11 cellular contexts compared by ENCODE assay signal in genomic region chr11:112320668-112321067, GRCh38.
DNase-seq lines count a peak whose midpoint lies in the region; ATAC-seq, FAIRE-seq and TF ChIP-seq lines count a peak whose summit lies in the region.
"Had no signal": no experiment of that assay in that cellular context is flagged by ENCODE, and none has a peak within 500 bp of the region (broad histone marks: within the 10 kb centered on the region; RNA-seq: fewer than 3 reads in every experiment).

No MANE protein-coding gene starts in this region.

- TF ChIP-seq POLR2A in GM12892 (IDR thresholded peaks at IDR 0.05; ENCODE audit: low read depth, low read length): no peak

- H3K27ac ChIP-seq in colonic mucosa (no peak overlapping the region), lower lobe of right lung (peak overlapping the region; percentile 56)
- H3K27ac ChIP-seq: BLaER1 treated with 17β-estradiol and CSF1 and Interleukin-3, amounts not matched to agents 10 nM and 100 nM had no signal

- H3K4me3 ChIP-seq in AG04449 (ENCODE audit: low read depth, low read length) (no peak overlapping the region), colonic mucosa (no peak overlapping the region), lower lobe of right lung (no peak overlapping the region)
- H3K4me3 ChIP-seq: BLaER1 treated with 17β-estradiol and CSF1 and Interleukin-3, amounts not matched to agents 10 nM and 100 nM had no signal

- peak; percentile 73 to 78 for ATAC-seq in lower lobe of right lung

- H3K4me1 ChIP-seq in colonic mucosa: peaks cover 8% of the 10 kb centered on the region
- H3K4me1 ChIP-seq in lower lobe of right lung: peaks cover 26% of the 10 kb centered on the region

- H3K27me3 ChIP-seq in colonic mucosa (no peaks in the 10 kb centered on the region), lower lobe of right lung (ENCODE audit: low read depth) (no peaks in the 10 kb centered on the region)
- H3K27me3 ChIP-seq: BLaER1 treated with 17β-estradiol and CSF1 and Interleukin-3, amounts not matched to agents 10 nM and 100 nM had no signal

- H3K36me3 ChIP-seq in colonic mucosa (no peaks in the 10 kb centered on the region), lower lobe of right lung (no peaks in the 10 kb centered on the region)
- H3K36me3 ChIP-seq: BLaER1 treated with 17β-estradiol and CSF1 and Interleukin-3, amounts not matched to agents 10 nM and 100 nM had no signal

- DNase-seq in AG04449 (ENCODE audit: low read depth, low spot score) (peak; percentile 52), NCI-H2029 treated with DMSO at 0.1 percent for 48 hours (lab: John Stamatoyannopoulos, UW) (peak; percentile 48), colonic mucosa (peak; percentile 57), lower lobe of right lung (peak; percentile 72), GM12892 (ENCODE audit: insufficient read length) (no peak), AML-193 (lab: John Stamatoyannopoulos, UW) (no peak)
- DNase-seq in activated CD4-positive, alpha-beta T cell treated with anti-CD3 and anti-CD28 coated beads, Interleukin-2, amount 50 U/mL, for 48 hours: no peak
- no peak for DNase-seq in activated CD4-positive, alpha-beta T cell treated with anti-CD3 and anti-CD28 coated beads for 1 hour
- DNase-seq: endodermal cell, KBM-7 had no signal

- TF ChIP-seq CTCF in AG04449 (IDR thresholded peaks at IDR 0.05; ENCODE audit: insufficient read depth, low read length, missing control alignments): no peak
- no peak for TF ChIP-seq CTCF in colonic mucosa (IDR thresholded peaks at IDR 0.05)
- no peak for TF ChIP-seq CTCF in lower lobe of right lung (IDR thresholded peaks at IDR 0.05)

- H3K9ac ChIP-seq in colonic mucosa (ENCODE audit: low read depth in 2 of 2, low read length in 2 of 2): no peak overlapping the region
- H3K9ac ChIP-seq: BLaER1 treated with 17β-estradiol and CSF1 and Interleukin-3, amounts not matched to agents 10 nM and 100 nM had no signal

- intact Hi-C loops in colonic mucosa (cut with DNase I) (no loop called here), lower lobe of right lung (cut with DNase I) (no loop called here)

- H3K9me3 ChIP-seq in colonic mucosa (no peaks in the 10 kb centered on the region), lower lobe of right lung (no peaks in the 10 kb centered on the region)
- H3K9me3 ChIP-seq: BLaER1 treated with 17β-estradiol and CSF1 and Interleukin-3, amounts not matched to agents 10 nM and 100 nM had no signal

- CTCF ChIA-PET in AG04449 (lab: Yijun Ruan, JAX): no interaction called here

- FAIRE-seq in GM12892 (lab: Jason Lieb, UNC): no peak

- POLR2A ChIA-PET in AG04449 (lab: Yijun Ruan, JAX): no interaction called here

Comparison
In these comparisons a context has a peak if more than half of its experiments do, and no peak if none do; other contexts are left out.
1. DNase-seq: peak in AG04449 (single experiment), NCI-H2029 treated with DMSO at 0.1 percent for 48 hours (single experiment), colonic mucosa (single experiment) and lower lobe of right lung (single experiment); none in activated CD4-positive, alpha-beta T cell treated with anti-CD3 and anti-CD28 coated beads, Interleukin-2, amount 50 U/mL, for 48 hours (0 of 2), GM12892 (single experiment), activated CD4-positive, alpha-beta T cell treated with anti-CD3 and anti-CD28 coated beads for 1 hour (single experiment) and AML-193 (0 of 2).